Comparison of ENCODE assay signal across 23 cellular contexts in genomic region chr2:52210161-52210560, GRCh38.
A peak's percentile ranks its signal among the peaks of the same experiment; 100 is the strongest.
DNase-seq lines count a peak whose midpoint lies in the region; FAIRE-seq and TF ChIP-seq lines count a peak whose summit lies in the region.
"Had no signal": no experiment of that assay in that cellular context is flagged by ENCODE, and none has a peak within 500 bp of the region (broad histone marks: within the 10 kb centered on the region; RNA-seq: fewer than 3 reads in every experiment).

No MANE protein-coding gene starts in this region.

- H3K23ac ChIP-seq in mesenchymal stem cell (ENCODE audit: low read length in 2 of 2): no peak overlapping the region

- 100% methylated on average over 1 of the region's 1 CpG for WGBS in mesenchymal stem cell

- peak; percentile 8 for DNase-seq in DMS79 treated with DMSO at 0.1 percent for 48 hours (lab: John Stamatoyannopoulos, UW)
- no peak for DNase-seq in DMS79 (lab: John Stamatoyannopoulos, UW)
- DNase-seq in SK-MEL-5 (ENCODE audit: low read depth, low spot score): peak; percentile 55
- peak; percentile 50 for DNase-seq in choroid plexus epithelial cell (ENCODE audit: low read depth)
- no peak for DNase-seq in urothelium cell line (ENCODE audit: low spot score)
- no peak for DNase-seq in NCI-H2196 treated with DMSO at 0.1 percent for 48 hours (lab: John Stamatoyannopoulos, UW; ENCODE audit: unreplicated experiment)
- no peak for DNase-seq in mesenchymal stem cell
- DNase-seq: 8988T; ACHN; BE2C; CD8-positive, alpha-beta memory T cell; DMS153; H7; KG1; NCI-H1048; NCI-H1694; NCI-H2029 treated with DMSO at 0.1 percent for 48 hours; NCI-H2171 treated with DMSO at 0.1 percent for 48 hours; NCI-H524; NCI-H774; PC-9; SJCRH30 had no signal

- no peak overlapping the region for H3K4me2 ChIP-seq in mesenchymal stem cell (ENCODE audit: low read length, poor library complexity, severe bottlenecking)
- H3K4me2 ChIP-seq: PC-9 had no signal

- no peak overlapping the region for H2BK120ac ChIP-seq in mesenchymal stem cell (ENCODE audit: low read depth, low read length)

- no peak overlapping the region for H4K8ac ChIP-seq in mesenchymal stem cell (ENCODE audit: low read length)

- H2AK5ac ChIP-seq in mesenchymal stem cell (ENCODE audit: low read length, severe bottlenecking): no peak overlapping the region

- H2BK15ac ChIP-seq in mesenchymal stem cell (ENCODE audit: low read depth, poor library complexity, severe bottlenecking): no peak overlapping the region

- no peaks in the 10 kb centered on the region for H3K36me3 ChIP-seq in mesenchymal stem cell (ENCODE audit: control insufficient read depth in 1 of 2, insufficient read depth in 2 of 2, low read depth in 1 of 2, low read length in 2 of 2)
- H3K36me3 ChIP-seq: BE2C, SJCRH30 had no signal

- no peak overlapping the region for H2BK5ac ChIP-seq in mesenchymal stem cell (ENCODE audit: low read depth, low read length, poor library complexity, severe bottlenecking)

- H3K9ac ChIP-seq in mesenchymal stem cell (ENCODE audit: low read length): no peak overlapping the region

- H3K9me3 ChIP-seq in mesenchymal stem cell (ENCODE audit: control insufficient read depth, low read length): no peaks in the 10 kb centered on the region
- H3K9me3 ChIP-seq: BE2C, SJCRH30 had no signal

- no peaks in the 10 kb centered on the region for H3K79me1 ChIP-seq in mesenchymal stem cell (replicated peaks; ENCODE audit: low read length, poor library complexity, severe bottlenecking)

- H3K27ac ChIP-seq in mesenchymal stem cell (ENCODE audit: low read length, poor library complexity, severe bottlenecking): no peak overlapping the region
- H3K27ac ChIP-seq: PC-9, SJCRH30 had no signal

- no peak for TF ChIP-seq CTCF in choroid plexus epithelial cell (conservative IDR thresholded peaks at IDR 0.05; ENCODE audit: low read depth, low read length)

- no peak overlapping the region for H3K18ac ChIP-seq in mesenchymal stem cell (ENCODE audit: low read depth in 1 of 2, low read length in 2 of 2)

- peak; percentile 23 for FAIRE-seq in urothelium cell line (lab: Jason Lieb, UNC)
- FAIRE-seq: GM18507 had no signal

- H2AFZ ChIP-seq in mesenchymal stem cell (ENCODE audit: low read depth, low read length): no peak overlapping the region
- H2AFZ ChIP-seq: PC-9 had no signal

- no peak overlapping the region for H3K4me3 ChIP-seq in choroid plexus epithelial cell (ENCODE audit: low read depth, low read length)
- no peak overlapping the region for H3K4me3 ChIP-seq in mesenchymal stem cell (ENCODE audit: insufficient read depth in 1 of 2, low read depth in 1 of 2, low read length in 2 of 2)
- H3K4me3 ChIP-seq: PC-9, SJCRH30 had no signal

- no peaks in the 10 kb centered on the region for H3K27me3 ChIP-seq in mesenchymal stem cell (ENCODE audit: control insufficient read depth in 1 of 2, insufficient read depth in 1 of 2, low read length in 2 of 2)
- H3K27me3 ChIP-seq: BE2C, SJCRH30 had no signal

- H3K4me1 ChIP-seq in mesenchymal stem cell (ENCODE audit: control insufficient read depth, insufficient read depth, low read depth, low read length): no peaks in the 10 kb centered on the region
- H3K4me1 ChIP-seq: BE2C, SJCRH30 had no signal

- H3K4ac ChIP-seq in mesenchymal stem cell (ENCODE audit: low read depth in 1 of 2, low read length in 2 of 2): no peak overlapping the region

- H2BK12ac ChIP-seq in mesenchymal stem cell (ENCODE audit: low read length in 2 of 2): no peak overlapping the region

- H4K91ac ChIP-seq in mesenchymal stem cell (ENCODE audit: low read length): no peak overlapping the region

- in situ Hi-C loops in SK-MEL-5 (cut with HindIII; ENCODE audit: low pct_unique_long_range_greater_than_20kb, low sequenced_read_pairs): no loop called here

- no peak overlapping the region for H3K14ac ChIP-seq in mesenchymal stem cell (ENCODE audit: low read length in 2 of 2)

Comparison
In these comparisons a context has a peak if more than half of its experiments do, and no peak if none do; other contexts are left out.
1. DNase-seq: peak in DMS79 treated with DMSO at 0.1 percent for 48 hours (single experiment), SK-MEL-5 (single experiment) and choroid plexus epithelial cell (single experiment); none in DMS79 (single experiment), urothelium cell line (single experiment), NCI-H2196 treated with DMSO at 0.1 percent for 48 hours (single experiment) and mesenchymal stem cell (single experiment).